In genomic region chr12:93785262-93786010, GRCh38 we compare ENCODE assay signal across 8 cellular contexts.
DNase-seq lines count a peak whose midpoint lies in the region; TF ChIP-seq lines count a peak whose summit lies in the region.

No MANE protein-coding gene starts in this region.

- H3K4me1 ChIP-seq in BE2C (peaks cover 28% of the 10 kb centered on the region), parathyroid adenoma (peaks cover 55% of the 10 kb centered on the region)

- peak overlapping the region; percentile 27 for H2AFZ ChIP-seq in parathyroid adenoma

- peak overlapping the region; percentile 87 for H3K27ac ChIP-seq in parathyroid adenoma

- in situ Hi-C loops in GM13976 (cut with MboI; ENCODE audit: low sequenced_read_pairs, unreplicated experiment): no loop called here

- peak overlapping the region; percentile 46 for H3K4me3 Mint-ChIP-seq in activated T-cell treated with anti-CD3 and anti-CD28 coated beads, Interleukin-2, amount 50 U/mL, for 24 hours

- H3K27ac Mint-ChIP-seq in activated T-cell treated with anti-CD3 and anti-CD28 coated beads, Interleukin-2, amount 50 U/mL, for 24 hours: peak overlapping the region; percentile 91

- H3K9me3 ChIP-seq in BE2C: no peaks in the 10 kb centered on the region
- H3K9me3 ChIP-seq in parathyroid adenoma (ENCODE audit: control insufficient read depth, low read length): no peaks in the 10 kb centered on the region

- no peaks in the 10 kb centered on the region for H3K27me3 ChIP-seq in BE2C
- no peaks in the 10 kb centered on the region for H3K27me3 ChIP-seq in parathyroid adenoma (ENCODE audit: control insufficient read depth, insufficient read depth, low read length)

- DNase-seq in BE2C: peak; percentile 13
- DNase-seq in LHCN-M2 (ENCODE audit: low read depth): peak; percentile 98
- DNase-seq in activated T-cell treated with anti-CD3 and anti-CD28 coated beads, Interleukin-2, amount 50 U/mL, for 24 hours: peak; percentile 68
- DNase-seq in fibroblast of the aortic adventitia (ENCODE audit: low read depth): peak; percentile 93
- DNase-seq in NCI-H345 (lab: John Stamatoyannopoulos, UW): no peak
- DNase-seq in SKM-1 (lab: John Stamatoyannopoulos, UW; ENCODE audit: unreplicated experiment): no peak
- no peak for DNase-seq in GM13976 (ENCODE audit: low spot score)

- peaks cover 75% of the 10 kb centered on the region for H3K4me1 Mint-ChIP-seq in activated T-cell treated with anti-CD3 and anti-CD28 coated beads, Interleukin-2, amount 50 U/mL, for 24 hours (ENCODE audit: low read depth)

- TF ChIP-seq CTCF in BE2C (IDR thresholded peaks at IDR 0.05; ENCODE audit: low read depth, low read length) (no peak), fibroblast of the aortic adventitia (IDR thresholded peaks at IDR 0.05; ENCODE audit: insufficient read depth, low read length) (no peak), parathyroid adenoma (IDR thresholded peaks at IDR 0.05) (no peak), GM13976 (IDR thresholded peaks at IDR 0.05; ENCODE audit: borderline replicate concordance, control extremely low read depth, extremely low read depth, insufficient read depth, missing control alignments) (no peak)

- peaks cover 24% of the 10 kb centered on the region for H3K36me3 Mint-ChIP-seq in activated T-cell treated with anti-CD3 and anti-CD28 coated beads, Interleukin-2, amount 50 U/mL, for 24 hours (ENCODE audit: low read depth)

- H3K4me3 ChIP-seq in BE2C (ENCODE audit: low read depth, low read length) (no peak overlapping the region), fibroblast of the aortic adventitia (ENCODE audit: low read depth, low read length) (no peak overlapping the region), parathyroid adenoma (ENCODE audit: low read depth, low read length) (peak overlapping the region; percentile 36)

- peaks cover 11% of the 10 kb centered on the region for H3K9me3 Mint-ChIP-seq in activated T-cell treated with anti-CD3 and anti-CD28 coated beads, Interleukin-2, amount 50 U/mL, for 24 hours

- peaks cover 12% of the 10 kb centered on the region for H3K79me2 ChIP-seq in parathyroid adenoma

- peak overlapping the region; percentile 70 for H3K4me2 ChIP-seq in parathyroid adenoma (ENCODE audit: low read length)

- no peak overlapping the region for H3K9ac ChIP-seq in parathyroid adenoma

- H3K27me3 Mint-ChIP-seq in activated T-cell treated with anti-CD3 and anti-CD28 coated beads, Interleukin-2, amount 50 U/mL, for 24 hours: no peaks in the 10 kb centered on the region

- H3K36me3 ChIP-seq in BE2C (no peaks in the 10 kb centered on the region), parathyroid adenoma (ENCODE audit: control insufficient read depth, insufficient read depth, low read length) (no peaks in the 10 kb centered on the region)

Comparison
In these comparisons a context has a peak if more than half of its experiments do, and no peak if none do; other contexts are left out.
1. DNase-seq: peak in BE2C (single experiment), LHCN-M2 (single experiment), activated T-cell treated with anti-CD3 and anti-CD28 coated beads, Interleukin-2, amount 50 U/mL, for 24 hours (single experiment) and fibroblast of the aortic adventitia (single experiment); none in NCI-H345 (single experiment), SKM-1 (single experiment) and GM13976 (single experiment).